8 cellular contexts compared by ENCODE assay signal in the genomic region with DNA sequence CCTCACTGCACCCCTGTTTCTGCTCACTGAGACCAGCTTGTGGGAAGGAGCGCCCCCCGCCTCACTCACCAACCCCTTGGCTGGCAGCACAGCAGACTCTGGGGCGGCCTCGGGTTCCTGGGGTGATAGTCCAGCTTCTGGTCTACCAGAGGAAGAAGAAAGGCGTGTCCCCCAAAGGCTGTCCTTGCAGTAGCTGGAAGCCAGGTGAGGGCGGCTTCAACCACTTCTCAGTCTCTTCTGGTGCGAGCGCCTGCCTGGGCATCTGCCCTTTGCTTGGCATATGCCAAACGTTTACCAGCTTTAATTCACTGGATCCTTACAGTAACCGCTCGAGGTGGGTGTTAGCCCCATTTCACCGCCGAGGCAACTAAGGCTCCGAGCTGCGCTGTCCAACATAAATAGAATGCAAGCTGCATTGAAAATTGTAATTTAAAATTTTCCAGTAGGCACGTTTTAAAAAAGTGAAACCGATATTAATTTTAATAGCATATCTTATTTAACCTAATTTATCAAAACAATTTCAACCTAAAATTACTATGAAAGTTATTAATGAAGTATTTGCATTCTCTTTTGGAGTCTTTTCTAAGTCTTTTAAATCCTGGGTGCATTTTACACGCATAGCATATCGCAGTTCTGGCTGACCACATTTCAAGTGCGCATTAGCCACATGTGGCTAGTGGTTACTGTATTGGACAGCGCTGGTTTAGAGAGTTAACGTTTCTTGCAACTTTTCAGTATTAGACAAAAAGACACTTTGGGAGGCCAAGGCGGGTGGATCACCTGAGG. TPM values are rescaled to one million over a fixed set of nuclear protein-coding genes. Genes with fewer than 3 reads are reported as not detected.
DNase-seq lines count a peak whose midpoint lies in the region; ATAC-seq and TF ChIP-seq lines count a peak whose summit lies in the region.

No MANE protein-coding gene starts in this region.

- no peaks in the 10 kb centered on the region for H3K36me3 ChIP-seq in colonic mucosa
- peaks cover 0 to 3% (median 0%) of the 10 kb centered on the region in 3 donors for H3K36me3 ChIP-seq in tibial artery

- no peaks in the 10 kb centered on the region for H3K9me3 ChIP-seq in colonic mucosa
- no peaks in the 10 kb centered on the region for H3K9me3 ChIP-seq in tibial artery

- peak; percentile 31 for DNase-seq in DMS153 treated with DMSO at 0.1 percent for 48 hours (lab: John Stamatoyannopoulos, UW; ENCODE audit: unreplicated experiment)
- DNase-seq in DMS153 (lab: John Stamatoyannopoulos, UW) = no peak
- DNase-seq in SHP77 (lab: John Stamatoyannopoulos, UW) = peak; percentile 44 to 63
- peak; percentile 75 for DNase-seq in colonic mucosa
- DNase-seq in lung microvascular endothelial cell (ENCODE audit: low read depth in 2 of 2) = peak; percentile 43 to 47
- DNase-seq in tibial artery = no peak

- no peaks in the 10 kb centered on the region for H3K27me3 ChIP-seq in colonic mucosa
- H3K27me3 ChIP-seq in tibial artery = no peaks in the 10 kb centered on the region

- intact Hi-C loops in colonic mucosa (cut with DNase I) (loop anchor here (10.0 kb wide), 2 partner anchors 62 to 358 kb away; a partner anchor contains a TSS), tibial artery (cut with DNase I; ENCODE audit: low total_unique reads) (loop anchor here (5.0 to 10.0 kb wide), 4 partner anchors 65 to 288 kb away; a partner anchor contains a TSS)

- peak overlapping the region; percentile 84 to 89 for H3K9ac ChIP-seq in colonic mucosa (ENCODE audit: low read depth in 2 of 2, low read length in 2 of 2)

- H3K27ac ChIP-seq in colonic mucosa (peak overlapping the region; percentile 99), tibial artery (peak overlapping the region; percentile 96 to 97)

- no peak for TF ChIP-seq CTCF in colonic mucosa (IDR thresholded peaks at IDR 0.05)
- no peak for TF ChIP-seq CTCF in tibial artery (IDR thresholded peaks at IDR 0.05)

- H3K4me1 ChIP-seq in colonic mucosa (peaks cover 18% of the 10 kb centered on the region), tibial artery (peaks cover 0 to 47% (median 21%) of the 10 kb centered on the region in 4 donors)

- ATAC-seq in GM21360 (IDR thresholded peaks at IDR 0.05; ENCODE audit: unreplicated experiment) = peak; percentile 29
- peak; percentile 13 for ATAC-seq in HG03571 (IDR thresholded peaks at IDR 0.05; ENCODE audit: unreplicated experiment)

- H3K4me3 ChIP-seq in colonic mucosa = peak overlapping the region; percentile 75
- H3K4me3 ChIP-seq in tibial artery = peak overlapping the region; percentile 70 to 82

RNA-seq across cellular contexts. Expression of a gene that starts 0.9 kb away (rescaled TPM):
- total RNA-seq in colonic mucosa (100 to 1,000 TPM; 114 to 153 TPM), lung microvascular endothelial cell (30.6 and 32.7 TPM in 2 replicates)

Comparison
In these comparisons a context has a peak if more than half of its experiments do, and no peak if none do; other contexts are left out.
1. DNase-seq: peak in DMS153 treated with DMSO at 0.1 percent for 48 hours (single experiment), SHP77 (2 of 2), colonic mucosa (single experiment) and lung microvascular endothelial cell (2 of 2); none in DMS153 (single experiment) and tibial artery (0 of 2).